Comparison of ENCODE assay signal across 28 cellular contexts in genomic region chr11:133843454-133843987, GRCh38. TPM values are rescaled to one million over a fixed set of nuclear protein-coding genes. Genes with fewer than 3 reads are reported as not detected.
"Had no signal": no experiment of that assay in that cellular context is flagged by ENCODE, and none has a peak within 500 bp of the region (broad histone marks: within the 10 kb centered on the region; RNA-seq: fewer than 3 reads in every experiment).

No MANE protein-coding gene starts in this region.

- H3K27ac ChIP-seq: colonic mucosa, heart right ventricle, left ventricle myocardium inferior, lower lobe of right lung, psoas muscle, right lobe of liver, spleen, testis, transverse colon had no signal

- FAIRE-seq: frontal cortex, keratinocyte had no signal

- ATAC-seq: heart right ventricle, left cardiac atrium, lower lobe of right lung, psoas muscle, right lobe of liver had no signal

- H3K4me3 ChIP-seq: colonic mucosa, heart right ventricle, left ventricle myocardium inferior, lower lobe of right lung, psoas muscle, right lobe of liver, spleen, testis, transverse colon had no signal

- H3K4me1 ChIP-seq: colonic mucosa, heart right ventricle, left ventricle myocardium inferior, lower lobe of right lung, psoas muscle, right lobe of liver, spleen, testis, transverse colon had no signal

- H3K27me3 ChIP-seq: colonic mucosa, right lobe of liver, testis, transverse colon had no signal

- H3K9me3 ChIP-seq: colonic mucosa, lower lobe of right lung, right lobe of liver, testis, transverse colon had no signal

- H3K36me3 ChIP-seq: colonic mucosa, heart right ventricle, left ventricle myocardium inferior, lower lobe of right lung, right lobe of liver, spleen, transverse colon had no signal

- DNase-seq: colonic mucosa; effector CD8-positive, alpha-beta T cell; heart right ventricle; hypothalamus; left cardiac atrium; left ventricle myocardium inferior; lower lobe of right lung; mesendoderm; naive B cell; occipital lobe; psoas muscle; retina; right lobe of liver; spleen; stimulated activated CD4-positive, alpha-beta T cell treated with anti-CD3 and anti-CD28 coated beads, Interleukin-15, amount 100 ng/mL, for 24 hours; stimulated activated CD4-positive, alpha-beta T cell treated with anti-CD3 and anti-CD28 coated beads, Interleukin-1b, Interleukin-23, amount 100 ng/mL, for 48 hours; stimulated activated CD4-positive, alpha-beta T cell treated with anti-CD3 and anti-CD28 coated beads, Interleukin-4, amount 100 ng/mL, for 24 hours; testis; transverse colon had no signal

RNA-seq across cellular contexts. Expression of gene SPATA19, which starts 1.8 kb away (rescaled TPM):
- total RNA-seq: cerebellum, colonic mucosa, dermis microvascular lymphatic vessel endothelial cell, fibroblast of lung, frontal cortex, glomerular endothelial cell, left cardiac atrium, left ventricle myocardium inferior, lower lobe of right lung, occipital lobe, psoas muscle, right lobe of liver, skeletal muscle tissue, spleen, subcutaneous adipose tissue, transverse colon, ureter had no signal
- polyA plus RNA-seq: fibroblast of lung, psoas muscle had no signal
